17 cellular contexts compared by ENCODE assay signal in genomic region chr17:67124469-67125148, GRCh38.
DNase-seq lines count a peak whose midpoint lies in the region; ATAC-seq, FAIRE-seq and TF ChIP-seq lines count a peak whose summit lies in the region.
"Had no signal": no experiment of that assay in that cellular context is flagged by ENCODE, and none has a peak within 500 bp of the region (broad histone marks: within the 10 kb centered on the region; RNA-seq: fewer than 3 reads in every experiment).

No MANE protein-coding gene starts in this region.

- H3K56ac ChIP-seq in H1 (replicated peaks; ENCODE audit: insufficient read length, low read depth, low read length): no peak overlapping the region

- H2BK120ac ChIP-seq in H1 (replicated peaks; ENCODE audit: low read depth, low read length): no peak overlapping the region

- ATAC-seq in A549 (no peak), HG02938 (IDR thresholded peaks at IDR 0.05; ENCODE audit: unreplicated experiment) (no peak)
- ATAC-seq: GM23338 had no signal

- FAIRE-seq in A549 (lab: Jason Lieb, UNC): no peak
- FAIRE-seq in H1 (lab: Jason Lieb, UNC): no peak

- H2AFZ ChIP-seq in H1 (ENCODE audit: low read length): no peak overlapping the region
- H2AFZ ChIP-seq: GM23338 had no signal

- TF ChIP-seq POLR2A in A549 (IDR thresholded peaks at IDR 0.05; ENCODE audit: low read length) (no peak), H1 (IDR thresholded peaks at IDR 0.05; ENCODE audit: control extremely low read depth in 1 of 2, low read depth in 2 of 2, low read length in 2 of 2) (no peak)

- TF ChIP-seq RAD21 in A549 (conservative IDR thresholded peaks at IDR 0.05 in 1 of 2, IDR thresholded peaks at IDR 0.05 in 1 of 2): no peak
- no peak for TF ChIP-seq RAD21 in H1 (IDR thresholded peaks at IDR 0.05 in 1 of 2, conservative IDR thresholded peaks at IDR 0.05 in 1 of 2; ENCODE audit: low read depth in 2 of 2, low read length in 2 of 2)

- H2BK15ac ChIP-seq in H1 (ENCODE audit: low read length): no peak overlapping the region

- H3K23me2 ChIP-seq in H1 (ENCODE audit: low read depth, low read length): no peaks in the 10 kb centered on the region

- no peak overlapping the region for H2BK12ac ChIP-seq in H1 (ENCODE audit: low read depth, low read length)

- no peak overlapping the region for H3K4me3 ChIP-seq in A549
- 0 out of 2 replicates have a peak overlapping the region, but pooled peaks have one; percentile 6 for H3K4me3 ChIP-seq in BE2C (ENCODE audit: low read depth, low read length)
- no peak overlapping the region for H3K4me3 ChIP-seq in H1 (ENCODE audit: extremely low read depth in 1 of 4, insufficient read depth in 2 of 4, low read depth in 3 of 4, low read length in 4 of 4)
- H3K4me3 ChIP-seq: GM23338, MG63, SJSA1 had no signal

- H4K5ac ChIP-seq in H1 (ENCODE audit: insufficient read length, low read depth, low read length): no peak overlapping the region

- POLR2A ChIA-PET in A549 (lab: Yijun Ruan, JAX) (no interaction called here), H1 (lab: Charles Lee; ENCODE audit: partially characterized antibody) (no interaction called here)

- H2BK5ac ChIP-seq in H1 (ENCODE audit: low read depth, low read length): no peak overlapping the region

- H3K4me2 ChIP-seq in A549 (no peak overlapping the region), H1 (ENCODE audit: insufficient read depth in 1 of 2, low read depth in 2 of 2, low read length in 2 of 2) (no peak overlapping the region)
- H3K4me2 ChIP-seq: GM23338 had no signal

- H3K27me3 ChIP-seq in BE2C (no peaks in the 10 kb centered on the region), H1 (replicated peaks in 1 of 4; ENCODE audit: control insufficient read depth in 3 of 4, extremely low read depth in 1 of 4, insufficient read depth in 3 of 4, low read length in 3 of 4) (no peaks in the 10 kb centered on the region)
- H3K27me3 ChIP-seq: MG63, SJSA1 had no signal

- H3K36me3 ChIP-seq in BE2C: peaks cover 34% of the 10 kb centered on the region
- peaks cover 0 to 23% (median 6%) of the 10 kb centered on the region in 4 experiments; a peak in 3 of 8 replicates for H3K36me3 ChIP-seq in H1 (ENCODE audit: control insufficient read depth in 2 of 4, insufficient read depth in 4 of 4, low read length in 3 of 4)

- DNase-seq in A549 (ENCODE audit: low read depth in 1 of 2, low spot score in 1 of 2): no peak
- DNase-seq in BE2C: no peak
- peak; percentile 67 for DNase-seq in NCI-H69 (lab: John Stamatoyannopoulos, UW)
- DNase-seq in H1 (ENCODE audit: low read depth in 1 of 2, low spot score in 2 of 2): no peak
- DNase-seq in NCI-H510A treated with DMSO at 0.1 percent for 48 hours (lab: John Stamatoyannopoulos, UW): no peak
- DNase-seq in NCI-H1436 (lab: John Stamatoyannopoulos, UW): no peak
- DNase-seq: Calu3; CD4-positive, alpha-beta T cell; DMS79 treated with DMSO at 0.1 percent for 48 hours; Karpas-422; MG63; NCI-H1092 treated with DMSO at 0.1 percent for 48 hours; NCI-H187; T-helper 1 cell had no signal

- no peaks in the 10 kb centered on the region for H3K9me3 ChIP-seq in A549
- H3K9me3 ChIP-seq in BE2C: no peaks in the 10 kb centered on the region
- peaks cover 0 to 2% of the 10 kb centered on the region in 2 experiments; a peak in 1 of 4 replicates for H3K9me3 ChIP-seq in H1 (ENCODE audit: insufficient read depth in 2 of 2, low read depth in 1 of 2, low read length in 1 of 2)
- H3K9me3 ChIP-seq: MG63, SJSA1 had no signal

- no peaks in the 10 kb centered on the region for H3K79me2 ChIP-seq in H1 (ENCODE audit: control insufficient read depth in 1 of 2, insufficient read depth in 2 of 2, low read length in 2 of 2)

- H4K8ac ChIP-seq in H1 (ENCODE audit: extremely low read depth, insufficient read depth, low read length): no peak overlapping the region

- peaks cover 0 to 1% of the 10 kb centered on the region in 2 experiments for H4K20me1 ChIP-seq in H1 (replicated peaks in 1 of 2; ENCODE audit: control insufficient read depth in 1 of 2, insufficient read depth in 2 of 2, low read length in 2 of 2)

- no peak overlapping the region for H3K23ac ChIP-seq in H1 (ENCODE audit: insufficient read length)

- H3K4me1 ChIP-seq in A549: no peaks in the 10 kb centered on the region
- H3K4me1 ChIP-seq in BE2C: peaks cover 44% of the 10 kb centered on the region
- no peaks in the 10 kb centered on the region for H3K4me1 ChIP-seq in H1 (replicated peaks in 1 of 4; ENCODE audit: control insufficient read depth in 3 of 4, insufficient read depth in 4 of 4, low read length in 3 of 4)
- H3K4me1 ChIP-seq: SJSA1 had no signal

- TF ChIP-seq CTCF in A549 (IDR thresholded peaks at IDR 0.05) (no peak), BE2C (IDR thresholded peaks at IDR 0.05; ENCODE audit: low read depth, low read length) (no peak), H1 (IDR thresholded peaks at IDR 0.05; ENCODE audit: control extremely low read depth in 1 of 3, insufficient read depth in 1 of 3, low read depth in 1 of 3, low read length in 3 of 3) (no peak)

- no peak overlapping the region for H3K9ac ChIP-seq in H1 (replicated peaks in 1 of 4; ENCODE audit: extremely low read depth in 1 of 4, low read depth in 3 of 4, low read length in 3 of 4)

- CTCF ChIA-PET in A549 (lab: Yijun Ruan, JAX): no interaction called here
- CTCF ChIA-PET in H1 (lab: Charles Lee; ENCODE audit: partially characterized antibody): no interaction called here

- H3K27ac ChIP-seq in A549: no peak overlapping the region
- no peak overlapping the region for H3K27ac ChIP-seq in H1 (ENCODE audit: low read depth, low read length)
- H3K27ac ChIP-seq: SJSA1 had no signal

- H4K91ac ChIP-seq in H1 (replicated peaks; ENCODE audit: insufficient read length, low read length): no peak overlapping the region

- H2BK20ac ChIP-seq in H1 (ENCODE audit: low read length): no peak overlapping the region

- no peak overlapping the region for H2AK5ac ChIP-seq in H1 (ENCODE audit: low read depth, low read length)

- TF ChIP-seq EP300 in A549 (IDR thresholded peaks at IDR 0.05) (no peak), H1 (IDR thresholded peaks at IDR 0.05; ENCODE audit: borderline replicate concordance in 1 of 2, low read depth in 2 of 2, low read length in 2 of 2) (no peak)

- no peak overlapping the region for H3K18ac ChIP-seq in H1 (ENCODE audit: extremely low read depth, low read length)

- no peak overlapping the region for H3K4ac ChIP-seq in H1 (replicated peaks; ENCODE audit: insufficient read length, low read depth, low read length)

- no peaks in the 10 kb centered on the region for H3K79me1 ChIP-seq in H1 (ENCODE audit: low read depth, low read length)

- 88% methylated on average over 4 of the region's 4 CpGs for WGBS in A549 (ENCODE audit: missing lambda C conversion rate)
- 90% methylated on average over 4 of the region's 4 CpGs; no CpG with 5 or more reads in 1 of the 2 experiments for WGBS in H1 (ENCODE audit: extremely low coverage in 1 of 2, insufficient coverage in 1 of 2, insufficient read length in 1 of 2, insufficient replicate concordance in 2 of 2, low coverage in 1 of 2, low lambda C conversion rate in 2 of 2, missing lambda C conversion rate in 1 of 2), 2 experiments

- H3K14ac ChIP-seq in H1 (ENCODE audit: insufficient read length): no peak overlapping the region

TF ChIP-seq in A549, 52 proteins besides CTCF, POLR2A, EP300 and RAD21:
- TF ChIP-seq MAZ (IDR thresholded peaks at IDR 0.05; ENCODE audit: borderline replicate concordance, low read depth, low read length) (no peak), CEBPB (IDR thresholded peaks at IDR 0.05) (peak; percentile 93 to 96)

TF ChIP-seq in H1, 55 proteins besides CTCF, POLR2A, EP300 and RAD21:
- TF ChIP-seq CEBPB (IDR thresholded peaks at IDR 0.05; ENCODE audit: low read depth, low read length) (peak; percentile 94), SAP30 (IDR thresholded peaks at IDR 0.05; ENCODE audit: insufficient read depth, insufficient replicate concordance, low read length) (no peak)
TF ChIP-seq in H1: peak in this region for 1.

Comparison
In these comparisons a context has a peak if more than half of its experiments do, and no peak if none do; other contexts are left out.
1. Of the 18 proteins assayed by ChIP-seq in both H1 and A549: peak only in H1: none; only in A549: none; in both: CEBPB; in neither: 17.